In genomic region chr6:27161946-27162603, GRCh38 we compare ENCODE assay signal across 2 cellular contexts.
TF ChIP-seq lines count a peak whose summit lies in the region.

No MANE protein-coding gene starts in this region.

TF ChIP-seq in SK-N-SH, 30 proteins besides CTCF, POLR2A, EP300 and RAD21 (continued from another document):
- TF ChIP-seq USF1 (IDR thresholded peaks at IDR 0.05; ENCODE audit: borderline replicate concordance, low read depth) (no peak), MXI1 (IDR thresholded peaks at IDR 0.05; ENCODE audit: low read depth, low read length) (no peak), SIN3A (IDR thresholded peaks at IDR 0.05; ENCODE audit: borderline replicate concordance, low read depth, low read length) (no peak), FOSL2 (IDR thresholded peaks at IDR 0.05; ENCODE audit: borderline replicate concordance, low read depth) (peak; percentile 36), GABPA (IDR thresholded peaks at IDR 0.05; ENCODE audit: low read depth) (no peak), SMC3 (IDR thresholded peaks at IDR 0.05; ENCODE audit: low read depth, low read length) (0 out of 2 replicates have a peak, but pooled peaks have one; percentile 2), MEF2A (IDR thresholded peaks at IDR 0.05; ENCODE audit: borderline replicate concordance, low read depth) (no peak), IRF3 (IDR thresholded peaks at IDR 0.05; ENCODE audit: low read depth, low read length) (no peak), ZBTB33 (IDR thresholded peaks at IDR 0.05; ENCODE audit: borderline replicate concordance, low read depth) (no peak), JUND (IDR thresholded peaks at IDR 0.05) (no peak), CHD2 (IDR thresholded peaks at IDR 0.05; ENCODE audit: low read length, partially characterized antibody) (no peak), RFX5 (IDR thresholded peaks at IDR 0.05; ENCODE audit: low read length) (no peak), NFIC (IDR thresholded peaks at IDR 0.05; ENCODE audit: borderline replicate concordance) (no peak), TEAD4 (IDR thresholded peaks at IDR 0.05; ENCODE audit: borderline replicate concordance, insufficient read depth) (peak; percentile 62; the same call in 1 of the 2 replicates), REST (IDR thresholded peaks at IDR 0.05; ENCODE audit: low read depth, low read length) (no peak), MAX (IDR thresholded peaks at IDR 0.05; ENCODE audit: low read depth) (no peak), ELF1 (IDR thresholded peaks at IDR 0.05) (no peak)
TF ChIP-seq in SK-N-SH: peak in this region for 4.

TF ChIP-seq in H1, 55 proteins besides CTCF, POLR2A, EP300 and RAD21 (continued from another document):
- TF ChIP-seq TEAD4 (IDR thresholded peaks at IDR 0.05; ENCODE audit: low read depth, low read length) (no peak), MAFK (IDR thresholded peaks at IDR 0.05; ENCODE audit: low read depth, low read length) (0 out of 2 replicates have a peak, but pooled peaks have one; percentile 24), CREB1 (IDR thresholded peaks at IDR 0.05) (no peak), SIRT6 (IDR thresholded peaks at IDR 0.05; ENCODE audit: low read length) (no peak), SUZ12 (IDR thresholded peaks at IDR 0.05; ENCODE audit: low read length) (no peak)
